In the genomic region with DNA sequence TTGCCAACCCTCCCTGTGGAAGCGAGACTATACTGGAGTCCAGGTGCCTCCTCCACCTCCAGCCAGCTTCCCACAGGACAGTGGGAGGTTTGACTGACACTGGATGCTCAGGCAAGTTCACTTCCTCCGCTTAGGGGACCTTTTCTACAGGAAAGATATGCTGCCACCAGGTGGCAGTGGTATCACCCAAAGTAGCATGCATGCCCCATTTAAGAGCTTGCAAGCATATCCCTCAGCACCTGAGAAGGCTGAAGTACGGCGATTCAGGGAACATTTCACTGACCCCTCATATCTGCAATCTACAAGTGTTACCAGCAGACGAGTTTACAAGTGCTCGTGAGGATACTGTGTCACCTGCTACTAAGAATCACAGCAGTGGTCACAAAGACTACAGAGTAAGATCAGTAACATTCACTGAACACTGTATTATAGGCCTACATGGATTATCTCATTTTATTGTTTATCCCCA, we compare ENCODE assay signal across 8 cellular contexts.
A peak's percentile ranks its signal among the peaks of the same experiment; 100 is the strongest.
DNase-seq lines count a peak whose midpoint lies in the region; ATAC-seq and TF ChIP-seq lines count a peak whose summit lies in the region.

No MANE protein-coding gene starts in this region.

- ATAC-seq in GM18868 (IDR thresholded peaks at IDR 0.05; ENCODE audit: unreplicated experiment) (peak; percentile 98), HG03135 (IDR thresholded peaks at IDR 0.05; ENCODE audit: unreplicated experiment) (peak; percentile 85), left lobe of liver (peak; percentile 100)

- peak; percentile 81 for TF ChIP-seq CTCF in AG09309 (IDR thresholded peaks at IDR 0.05; ENCODE audit: control insufficient read depth, insufficient read depth, low read depth, low read length, missing control alignments)

- H3K4me3 ChIP-seq in AG09309 (ENCODE audit: control insufficient read depth, low read depth, low read length): no peak overlapping the region

- peak; percentile 53 for DNase-seq in AG09309 (ENCODE audit: low read depth)
- DNase-seq in NCI-H2196 treated with DMSO at 0.1 percent for 48 hours (lab: John Stamatoyannopoulos, UW; ENCODE audit: unreplicated experiment): peak; percentile 41
- peak; percentile 62 for DNase-seq in activated CD4-positive, alpha-beta T cell treated with anti-CD3 and anti-CD28 coated beads for 1 hour
- DNase-seq in cerebellar nuclear complex (lab: John Stamatoyannopoulos, UW): peak; percentile 37 to 73
- peak; percentile 77 for DNase-seq in left lobe of liver (ENCODE audit: low spot score)
- DNase-seq in stimulated activated CD4-positive, alpha-beta T cell treated with anti-CD3 and anti-CD28 coated beads, Interleukin-4, amount 100 ng/mL, for 48 hours (ENCODE audit: low read depth in 2 of 2): peak; percentile 50 to 56
